ENCODE assay signal across 1 cellular context in genomic region chr21:34554227-34554626, GRCh38.
TF ChIP-seq lines count a peak whose summit lies in the region.

No MANE protein-coding gene starts in this region.

TF ChIP-seq in GM12878, 131 proteins besides CTCF, POLR2A, EP300 and RAD21:
- TF ChIP-seq RUNX3 (IDR thresholded peaks at IDR 0.05; ENCODE audit: low read length): peak; percentile 64
- TF ChIP-seq CHD4 (IDR thresholded peaks at IDR 0.05): no peak
- no peak for TF ChIP-seq CHD1 (IDR thresholded peaks at IDR 0.05; ENCODE audit: low read depth, low read length)
